8 cellular contexts compared by ENCODE assay signal in genomic region chr16:53099318-53100130, GRCh38. TPM values are rescaled to one million over a fixed set of nuclear protein-coding genes. Genes with fewer than 3 reads are reported as not detected.
DNase-seq lines count a peak whose midpoint lies in the region; ATAC-seq and TF ChIP-seq lines count a peak whose summit lies in the region.

No MANE protein-coding gene starts in this region.

- H3K27me3 ChIP-seq in ACC112 (ENCODE audit: insufficient read depth, low read length) (no peaks in the 10 kb centered on the region), layer of hippocampus (ENCODE audit: control insufficient read depth, insufficient read depth, low read length) (no peaks in the 10 kb centered on the region)

- DNase-seq in NCI-H2227 treated with DMSO at 0.1 percent for 48 hours (lab: John Stamatoyannopoulos, UW) (peak; percentile 74), coronary artery (ENCODE audit: low spot score) (peak; percentile 97)
- peak; percentile 69 for DNase-seq in activated CD4-positive, alpha-beta T cell treated with anti-CD3 and anti-CD28 coated beads for 36 hours
- peak in 3 of 4 experiments; percentile 9 to 41 (median 32) for DNase-seq in stimulated activated CD4-positive, alpha-beta T cell treated with anti-CD3 and anti-CD28 coated beads, Interleukin-1b, Interleukin-23, amount 100 ng/mL, for 24 hours (ENCODE audit: low read depth in 4 of 4, low spot score in 1 of 4)

- no peaks in the 10 kb centered on the region; the same call in 1 of the 2 replicates for H3K36me3 ChIP-seq in ACC112 (ENCODE audit: insufficient read depth, low read length)

- H3K4me1 ChIP-seq in ACC112 (ENCODE audit: control insufficient read depth, insufficient read depth, low read length, unreplicated experiment) = peaks cover 33% of the 10 kb centered on the region

- H3K79me2 ChIP-seq in ACC112 (ENCODE audit: control insufficient read depth, insufficient read depth, low read length, unreplicated experiment) = peaks cover 45% of the 10 kb centered on the region

- H3K4me3 Mint-ChIP-seq in activated CD4-positive, alpha-beta T cell treated with anti-CD3 and anti-CD28 coated beads for 36 hours = peak overlapping the region; percentile 68

- ATAC-seq in GM18907 (IDR thresholded peaks at IDR 0.05; ENCODE audit: unreplicated experiment) (peak; percentile 71), HG03139 (IDR thresholded peaks at IDR 0.05; ENCODE audit: unreplicated experiment) (peak; percentile 54)
- ATAC-seq in activated CD4-positive, alpha-beta T cell treated with anti-CD3 and anti-CD28 coated beads for 36 hours = peak; percentile 82

- H3K36me3 Mint-ChIP-seq in activated CD4-positive, alpha-beta T cell treated with anti-CD3 and anti-CD28 coated beads for 36 hours (ENCODE audit: low read depth) = no peaks in the 10 kb centered on the region

- peak overlapping the region; percentile 54 for H2AFZ ChIP-seq in ACC112 (ENCODE audit: low read length, unreplicated experiment)

- TF ChIP-seq CTCF in coronary artery (IDR thresholded peaks at IDR 0.05) = no peak

- intact Hi-C loops in activated CD4-positive, alpha-beta T cell treated with anti-CD3 and anti-CD28 coated beads for 36 hours (cut with DNase I, micrococcal nuclease) = loop anchor here (1.0 to 2.0 kb wide), 4 partner anchors 31 to 45 kb away; partner anchors contain the start of gene CHD9 (in 1 of the 2)

- H3K4me3 ChIP-seq in ACC112 (ENCODE audit: low read depth, low read length) = peak overlapping the region; percentile 72
- H3K4me3 ChIP-seq in coronary artery = peak overlapping the region; percentile 69

- H3K27ac Mint-ChIP-seq in activated CD4-positive, alpha-beta T cell treated with anti-CD3 and anti-CD28 coated beads for 36 hours = peak overlapping the region; percentile 86

- CTCF ChIA-PET in activated CD4-positive, alpha-beta T cell treated with anti-CD3 and anti-CD28 coated beads for 36 hours (lab: Charles Lee) = interaction anchor here (0.6 to 1.4 kb wide), 6 partner anchors 30 to 337 kb away, joined by 3 to 10 read pairs (median 3); partner anchors contain the start of gene CHD9

- peaks cover 18% of the 10 kb centered on the region for H3K4me1 Mint-ChIP-seq in activated CD4-positive, alpha-beta T cell treated with anti-CD3 and anti-CD28 coated beads for 36 hours

- H3K27me3 Mint-ChIP-seq in activated CD4-positive, alpha-beta T cell treated with anti-CD3 and anti-CD28 coated beads for 36 hours = no peaks in the 10 kb centered on the region

- H3K27ac ChIP-seq in ACC112 (ENCODE audit: low read depth, low read length) (peak overlapping the region; percentile 96), coronary artery (peak overlapping the region; percentile 93 to 94), layer of hippocampus (ENCODE audit: low read depth, low read length) (peak overlapping the region; percentile 91)

- POLR2A ChIA-PET in activated CD4-positive, alpha-beta T cell treated with anti-CD3 and anti-CD28 coated beads for 36 hours (lab: Charles Lee) = no interaction called here

- no peaks in the 10 kb centered on the region for H3K9me3 Mint-ChIP-seq in activated CD4-positive, alpha-beta T cell treated with anti-CD3 and anti-CD28 coated beads for 36 hours (ENCODE audit: low read depth)

RNA-seq across cellular contexts. Expression of gene CHD9, which starts 44.7 kb away (rescaled TPM):
- 10 to 100 TPM; 13.2 to 18.8 TPM for total RNA-seq in activated CD4-positive, alpha-beta T cell treated with anti-CD3 and anti-CD28 coated beads for 36 hours

RNA-seq across cellular contexts. Expression of gene CHD9NB, which starts 46.8 kb away (rescaled TPM):
- under 1 TPM in 1 of 2 experiments, not detected in 1; 0.14 TPM for total RNA-seq in activated CD4-positive, alpha-beta T cell treated with anti-CD3 and anti-CD28 coated beads for 36 hours

Comparison
In these comparisons a context has a peak if more than half of its experiments do, and no peak if none do; other contexts are left out.
1. Peak in every context shown above with its lines: DNase-seq, ATAC-seq, H3K4me3 ChIP-seq and H3K27ac ChIP-seq.
2. DNase-seq: peak in every context shown above with its lines; median percentile 97 in coronary artery; 74 in NCI-H2227 treated with DMSO at 0.1 percent for 48 hours; 69 in activated CD4-positive, alpha-beta T cell treated with anti-CD3 and anti-CD28 coated beads for 36 hours; 32 in stimulated activated CD4-positive, alpha-beta T cell treated with anti-CD3 and anti-CD28 coated beads, Interleukin-1b, Interleukin-23, amount 100 ng/mL, for 24 hours.